ENCODE assay signal across 1 cellular context in genomic region chr3:150603090-150603887, GRCh38.
TF ChIP-seq lines count a peak whose summit lies in the region.

TSS of gene SELENOT (plus strand) at chr3:150603321. CDS start at chr3:150603363, 42 bp downstream.

TF ChIP-seq in HepG2, 621 proteins besides CTCF, POLR2A, EP300 and RAD21 (continued from another document and continues in another):
- TF ChIP-seq ASH2L (IDR thresholded peaks at IDR 0.05; ENCODE audit: insufficient read length, low read depth, low read length) (peak; percentile 98), HHEX (CRISPR knock-in tag; IDR thresholded peaks at IDR 0.05) (no peak), MTF2 (CRISPR knock-in tag; IDR thresholded peaks at IDR 0.05; ENCODE audit: borderline replicate concordance) (0 out of 2 replicates have a peak, but pooled peaks have one; percentile 29), ZBTB25 (CRISPR knock-in tag; IDR thresholded peaks at IDR 0.05) (peak; percentile 71), HNRNPUL1 (IDR thresholded peaks at IDR 0.05; ENCODE audit: low read depth, low read length) (no peak), ZNF138 (CRISPR knock-in tag; IDR thresholded peaks at IDR 0.05; ENCODE audit: low read depth) (no peak), ZNF12 (CRISPR knock-in tag; IDR thresholded peaks at IDR 0.05) (peak; percentile 69; the same call in 1 of the 2 replicates), NRL (CRISPR knock-in tag; IDR thresholded peaks at IDR 0.05; ENCODE audit: borderline replicate concordance) (peak; percentile 93; the same call in 1 of the 2 replicates), TCF12 (IDR thresholded peaks at IDR 0.05) (no peak), TCF12 (CRISPR knock-in tag; IDR thresholded peaks at IDR 0.05) (no peak), MTA3 (CRISPR knock-in tag; IDR thresholded peaks at IDR 0.05) (peak; percentile 81; the same call in 1 of the 2 replicates), STAG1 (CRISPR knock-in tag; IDR thresholded peaks at IDR 0.05) (no peak), ZFP36L2 (CRISPR knock-in tag; IDR thresholded peaks at IDR 0.05) (0 out of 2 replicates have a peak, but pooled peaks have one; percentile 80), JARID2 (CRISPR knock-in tag; IDR thresholded peaks at IDR 0.05; ENCODE audit: insufficient replicate concordance) (no peak), NONO (IDR thresholded peaks at IDR 0.05) (no peak), NONO (CRISPR knock-in tag; conservative IDR thresholded peaks at IDR 0.05) (peak; percentile 78), PTBP1 (IDR thresholded peaks at IDR 0.05; ENCODE audit: low read depth, low read length, poor library complexity, severe bottlenecking) (no peak), PHF8 (CRISPR knock-in tag; IDR thresholded peaks at IDR 0.05) (peak; percentile 100), RARA (CRISPR knock-in tag; IDR thresholded peaks at IDR 0.05) (peak; percentile 15; the same call in 1 of the 2 replicates), SP140L (CRISPR knock-in tag; IDR thresholded peaks at IDR 0.05; ENCODE audit: borderline replicate concordance) (no peak), KDM5A (IDR thresholded peaks at IDR 0.05; ENCODE audit: borderline replicate concordance, low read length) (peak; percentile 78; the same call in 1 of the 2 replicates), MAFG (CRISPR knock-in tag; IDR thresholded peaks at IDR 0.05) (no peak), WIZ (CRISPR knock-in tag; IDR thresholded peaks at IDR 0.05) (no peak), ESRRA (CRISPR knock-in tag; IDR thresholded peaks at IDR 0.05; ENCODE audit: low read depth) (no peak), FLYWCH1 (CRISPR knock-in tag; IDR thresholded peaks at IDR 0.05) (no peak), REL (CRISPR knock-in tag; conservative IDR thresholded peaks at IDR 0.05) (no peak), U2AF1 (optimal IDR thresholded peaks at IDR 0.05; ENCODE audit: low read depth, low read length) (peak; percentile 66), SMAD3 (CRISPR knock-in tag; IDR thresholded peaks at IDR 0.05) (peak; percentile 80; the same call in 1 of the 2 replicates), LCORL (IDR thresholded peaks at IDR 0.05) (peak; percentile 58; the same call in 1 of the 2 replicates), LCORL (CRISPR knock-in tag; IDR thresholded peaks at IDR 0.05) (peak; percentile 61), ZNF282 (IDR thresholded peaks at IDR 0.05; ENCODE audit: partially characterized antibody) (no peak), ZFYVE20 (CRISPR knock-in tag; IDR thresholded peaks at IDR 0.05; ENCODE audit: borderline replicate concordance, low read depth) (no peak; the same call in 1 of the 2 replicates), ZMAT5 (CRISPR knock-in tag; IDR thresholded peaks at IDR 0.05; ENCODE audit: borderline replicate concordance, low read depth) (no peak), NFATC3 (CRISPR knock-in tag; IDR thresholded peaks at IDR 0.05) (no peak; the same call in 1 of the 2 replicates), CBX2 (IDR thresholded peaks at IDR 0.05; ENCODE audit: low read depth, low read length) (no peak), CBX2 (CRISPR knock-in tag; IDR thresholded peaks at IDR 0.05; ENCODE audit: low read depth) (peak; percentile 78; the same call in 1 of the 2 replicates), ZNF788 (CRISPR knock-in tag; IDR thresholded peaks at IDR 0.05; ENCODE audit: borderline replicate concordance) (no peak), ZNF747 (CRISPR knock-in tag; IDR thresholded peaks at IDR 0.05; ENCODE audit: borderline replicate concordance) (peak; percentile 68; the same call in 1 of the 2 replicates), NFYB (CRISPR knock-in tag; IDR thresholded peaks at IDR 0.05) (0 out of 2 replicates have a peak, but pooled peaks have one; percentile 36), MBNL3 (CRISPR knock-in tag; conservative IDR thresholded peaks at IDR 0.05) (no peak), CAMTA2 (CRISPR knock-in tag; IDR thresholded peaks at IDR 0.05; ENCODE audit: borderline replicate concordance) (0 out of 2 replicates have a peak, but pooled peaks have one; percentile 16), PRMT3 (CRISPR knock-in tag; IDR thresholded peaks at IDR 0.05; ENCODE audit: borderline replicate concordance, low read depth) (peak; percentile 29; the same call in 1 of the 2 replicates), YY1 (IDR thresholded peaks at IDR 0.05; ENCODE audit: insufficient read depth, insufficient replicate concordance, low read depth, low read length) (peak; percentile 85), DDIT3 (CRISPR knock-in tag; IDR thresholded peaks at IDR 0.05) (no peak), ADNP (CRISPR knock-in tag; IDR thresholded peaks at IDR 0.05) (no peak), BRD4 (CRISPR knock-in tag; IDR thresholded peaks at IDR 0.05) (peak; percentile 87), ZNF850 (CRISPR knock-in tag; conservative IDR thresholded peaks at IDR 0.05) (0 out of 2 replicates have a peak, but pooled peaks have one; percentile 31)
- TF ChIP-seq, protein P1, sequence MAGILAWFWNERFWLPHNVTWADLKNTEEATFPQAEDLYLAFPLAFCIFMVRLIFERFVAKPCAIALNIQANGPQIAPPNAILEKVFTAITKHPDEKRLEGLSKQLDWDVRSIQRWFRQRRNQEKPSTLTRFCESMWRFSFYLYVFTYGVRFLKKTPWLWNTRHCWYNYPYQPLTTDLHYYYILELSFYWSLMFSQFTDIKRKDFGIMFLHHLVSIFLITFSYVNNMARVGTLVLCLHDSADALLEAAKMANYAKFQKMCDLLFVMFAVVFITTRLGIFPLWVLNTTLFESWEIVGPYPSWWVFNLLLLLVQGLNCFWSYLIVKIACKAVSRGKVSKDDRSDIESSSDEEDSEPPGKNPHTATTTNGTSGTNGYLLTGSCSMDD (CRISPR knock-in tag; IDR thresholded peaks at IDR 0.05), result no peak
- TF ChIP-seq, protein P2, sequence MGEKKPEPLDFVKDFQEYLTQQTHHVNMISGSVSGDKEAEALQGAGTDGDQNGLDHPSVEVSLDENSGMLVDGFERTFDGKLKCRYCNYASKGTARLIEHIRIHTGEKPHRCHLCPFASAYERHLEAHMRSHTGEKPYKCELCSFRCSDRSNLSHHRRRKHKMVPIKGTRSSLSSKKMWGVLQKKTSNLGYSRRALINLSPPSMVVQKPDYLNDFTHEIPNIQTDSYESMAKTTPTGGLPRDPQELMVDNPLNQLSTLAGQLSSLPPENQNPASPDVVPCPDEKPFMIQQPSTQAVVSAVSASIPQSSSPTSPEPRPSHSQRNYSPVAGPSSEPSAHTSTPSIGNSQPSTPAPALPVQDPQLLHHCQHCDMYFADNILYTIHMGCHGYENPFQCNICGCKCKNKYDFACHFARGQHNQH (CRISPR knock-in tag; IDR thresholded peaks at IDR 0.05), result peak; percentile 82; the same call in 1 of the 2 replicates
- TF ChIP-seq, protein P3, sequence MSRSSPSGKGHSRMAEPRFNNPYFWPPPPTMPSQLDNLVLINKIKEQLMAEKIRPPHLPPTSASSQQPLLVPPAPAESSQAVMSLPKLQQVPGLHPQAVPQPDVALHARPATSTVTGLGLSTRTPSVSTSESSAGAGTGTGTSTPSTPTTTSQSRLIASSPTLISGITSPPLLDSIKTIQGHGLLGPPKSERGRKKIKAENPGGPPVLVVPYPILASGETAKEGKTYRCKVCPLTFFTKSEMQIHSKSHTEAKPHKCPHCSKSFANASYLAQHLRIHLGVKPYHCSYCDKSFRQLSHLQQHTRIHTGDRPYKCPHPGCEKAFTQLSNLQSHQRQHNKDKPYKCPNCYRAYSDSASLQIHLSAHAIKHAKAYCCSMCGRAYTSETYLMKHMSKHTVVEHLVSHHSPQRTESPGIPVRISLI (CRISPR knock-in tag; IDR thresholded peaks at IDR 0.05; ENCODE audit: borderline replicate concordance), result no peak
- TF ChIP-seq, protein P4, sequence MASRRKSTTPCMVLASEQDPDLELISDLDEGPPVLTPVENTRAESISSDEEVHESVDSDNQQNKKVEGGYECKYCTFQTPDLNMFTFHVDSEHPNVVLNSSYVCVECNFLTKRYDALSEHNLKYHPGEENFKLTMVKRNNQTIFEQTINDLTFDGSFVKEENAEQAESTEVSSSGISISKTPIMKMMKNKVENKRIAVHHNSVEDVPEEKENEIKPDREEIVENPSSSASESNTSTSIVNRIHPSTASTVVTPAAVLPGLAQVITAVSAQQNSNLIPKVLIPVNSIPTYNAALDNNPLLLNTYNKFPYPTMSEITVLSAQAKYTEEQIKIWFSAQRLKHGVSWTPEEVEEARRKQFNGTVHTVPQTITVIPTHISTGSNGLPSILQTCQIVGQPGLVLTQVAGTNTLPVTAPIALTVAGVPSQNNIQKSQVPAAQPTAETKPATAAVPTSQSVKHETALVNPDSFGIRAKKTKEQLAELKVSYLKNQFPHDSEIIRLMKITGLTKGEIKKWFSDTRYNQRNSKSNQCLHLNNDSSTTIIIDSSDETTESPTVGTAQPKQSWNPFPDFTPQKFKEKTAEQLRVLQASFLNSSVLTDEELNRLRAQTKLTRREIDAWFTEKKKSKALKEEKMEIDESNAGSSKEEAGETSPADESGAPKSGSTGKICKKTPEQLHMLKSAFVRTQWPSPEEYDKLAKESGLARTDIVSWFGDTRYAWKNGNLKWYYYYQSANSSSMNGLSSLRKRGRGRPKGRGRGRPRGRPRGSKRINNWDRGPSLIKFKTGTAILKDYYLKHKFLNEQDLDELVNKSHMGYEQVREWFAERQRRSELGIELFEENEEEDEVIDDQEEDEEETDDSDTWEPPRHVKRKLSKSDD (CRISPR knock-in tag; IDR thresholded peaks at IDR 0.05; ENCODE audit: low read depth), result peak; percentile 29; the same call in 1 of the 2 replicates
- TF ChIP-seq, protein P5, sequence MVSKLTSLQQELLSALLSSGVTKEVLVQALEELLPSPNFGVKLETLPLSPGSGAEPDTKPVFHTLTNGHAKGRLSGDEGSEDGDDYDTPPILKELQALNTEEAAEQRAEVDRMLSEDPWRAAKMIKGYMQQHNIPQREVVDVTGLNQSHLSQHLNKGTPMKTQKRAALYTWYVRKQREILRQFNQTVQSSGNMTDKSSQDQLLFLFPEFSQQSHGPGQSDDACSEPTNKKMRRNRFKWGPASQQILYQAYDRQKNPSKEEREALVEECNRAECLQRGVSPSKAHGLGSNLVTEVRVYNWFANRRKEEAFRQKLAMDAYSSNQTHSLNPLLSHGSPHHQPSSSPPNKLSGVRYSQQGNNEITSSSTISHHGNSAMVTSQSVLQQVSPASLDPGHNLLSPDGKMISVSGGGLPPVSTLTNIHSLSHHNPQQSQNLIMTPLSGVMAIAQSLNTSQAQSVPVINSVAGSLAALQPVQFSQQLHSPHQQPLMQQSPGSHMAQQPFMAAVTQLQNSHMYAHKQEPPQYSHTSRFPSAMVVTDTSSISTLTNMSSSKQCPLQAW (CRISPR knock-in tag; IDR thresholded peaks at IDR 0.05), result peak; percentile 40; the same call in 1 of the 2 replicates
- TF ChIP-seq, protein P6, sequence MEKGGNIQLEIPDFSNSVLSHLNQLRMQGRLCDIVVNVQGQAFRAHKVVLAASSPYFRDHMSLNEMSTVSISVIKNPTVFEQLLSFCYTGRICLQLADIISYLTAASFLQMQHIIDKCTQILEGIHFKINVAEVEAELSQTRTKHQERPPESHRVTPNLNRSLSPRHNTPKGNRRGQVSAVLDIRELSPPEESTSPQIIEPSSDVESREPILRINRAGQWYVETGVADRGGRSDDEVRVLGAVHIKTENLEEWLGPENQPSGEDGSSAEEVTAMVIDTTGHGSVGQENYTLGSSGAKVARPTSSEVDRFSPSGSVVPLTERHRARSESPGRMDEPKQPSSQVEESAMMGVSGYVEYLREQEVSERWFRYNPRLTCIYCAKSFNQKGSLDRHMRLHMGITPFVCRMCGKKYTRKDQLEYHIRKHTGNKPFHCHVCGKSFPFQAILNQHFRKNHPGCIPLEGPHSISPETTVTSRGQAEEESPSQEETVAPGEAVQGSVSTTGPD (CRISPR knock-in tag; IDR thresholded peaks at IDR 0.05), result no peak
- TF ChIP-seq, protein P7, sequence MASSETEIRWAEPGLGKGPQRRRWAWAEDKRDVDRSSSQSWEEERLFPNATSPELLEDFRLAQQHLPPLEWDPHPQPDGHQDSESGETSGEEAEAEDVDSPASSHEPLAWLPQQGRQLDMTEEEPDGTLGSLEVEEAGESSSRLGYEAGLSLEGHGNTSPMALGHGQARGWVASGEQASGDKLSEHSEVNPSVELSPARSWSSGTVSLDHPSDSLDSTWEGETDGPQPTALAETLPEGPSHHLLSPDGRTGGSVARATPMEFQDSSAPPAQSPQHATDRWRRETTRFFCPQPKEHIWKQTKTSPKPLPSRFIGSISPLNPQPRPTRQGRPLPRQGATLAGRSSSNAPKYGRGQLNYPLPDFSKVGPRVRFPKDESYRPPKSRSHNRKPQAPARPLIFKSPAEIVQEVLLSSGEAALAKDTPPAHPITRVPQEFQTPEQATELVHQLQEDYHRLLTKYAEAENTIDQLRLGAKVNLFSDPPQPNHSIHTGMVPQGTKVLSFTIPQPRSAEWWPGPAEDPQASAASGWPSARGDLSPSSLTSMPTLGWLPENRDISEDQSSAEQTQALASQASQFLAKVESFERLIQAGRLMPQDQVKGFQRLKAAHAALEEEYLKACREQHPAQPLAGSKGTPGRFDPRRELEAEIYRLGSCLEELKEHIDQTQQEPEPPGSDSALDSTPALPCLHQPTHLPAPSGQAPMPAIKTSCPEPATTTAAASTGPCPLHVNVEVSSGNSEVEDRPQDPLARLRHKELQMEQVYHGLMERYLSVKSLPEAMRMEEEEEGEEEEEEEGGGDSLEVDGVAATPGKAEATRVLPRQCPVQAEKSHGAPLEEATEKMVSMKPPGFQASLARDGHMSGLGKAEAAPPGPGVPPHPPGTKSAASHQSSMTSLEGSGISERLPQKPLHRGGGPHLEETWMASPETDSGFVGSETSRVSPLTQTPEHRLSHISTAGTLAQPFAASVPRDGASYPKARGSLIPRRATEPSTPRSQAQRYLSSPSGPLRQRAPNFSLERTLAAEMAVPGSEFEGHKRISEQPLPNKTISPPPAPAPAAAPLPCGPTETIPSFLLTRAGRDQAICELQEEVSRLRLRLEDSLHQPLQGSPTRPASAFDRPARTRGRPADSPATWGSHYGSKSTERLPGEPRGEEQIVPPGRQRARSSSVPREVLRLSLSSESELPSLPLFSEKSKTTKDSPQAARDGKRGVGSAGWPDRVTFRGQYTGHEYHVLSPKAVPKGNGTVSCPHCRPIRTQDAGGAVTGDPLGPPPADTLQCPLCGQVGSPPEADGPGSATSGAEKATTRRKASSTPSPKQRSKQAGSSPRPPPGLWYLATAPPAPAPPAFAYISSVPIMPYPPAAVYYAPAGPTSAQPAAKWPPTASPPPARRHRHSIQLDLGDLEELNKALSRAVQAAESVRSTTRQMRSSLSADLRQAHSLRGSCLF (CRISPR knock-in tag; IDR thresholded peaks at IDR 0.05; ENCODE audit: borderline replicate concordance), result peak; percentile 83; the same call in 1 of the 2 replicates
